10 cellular contexts compared by ENCODE assay signal in the genomic region with DNA sequence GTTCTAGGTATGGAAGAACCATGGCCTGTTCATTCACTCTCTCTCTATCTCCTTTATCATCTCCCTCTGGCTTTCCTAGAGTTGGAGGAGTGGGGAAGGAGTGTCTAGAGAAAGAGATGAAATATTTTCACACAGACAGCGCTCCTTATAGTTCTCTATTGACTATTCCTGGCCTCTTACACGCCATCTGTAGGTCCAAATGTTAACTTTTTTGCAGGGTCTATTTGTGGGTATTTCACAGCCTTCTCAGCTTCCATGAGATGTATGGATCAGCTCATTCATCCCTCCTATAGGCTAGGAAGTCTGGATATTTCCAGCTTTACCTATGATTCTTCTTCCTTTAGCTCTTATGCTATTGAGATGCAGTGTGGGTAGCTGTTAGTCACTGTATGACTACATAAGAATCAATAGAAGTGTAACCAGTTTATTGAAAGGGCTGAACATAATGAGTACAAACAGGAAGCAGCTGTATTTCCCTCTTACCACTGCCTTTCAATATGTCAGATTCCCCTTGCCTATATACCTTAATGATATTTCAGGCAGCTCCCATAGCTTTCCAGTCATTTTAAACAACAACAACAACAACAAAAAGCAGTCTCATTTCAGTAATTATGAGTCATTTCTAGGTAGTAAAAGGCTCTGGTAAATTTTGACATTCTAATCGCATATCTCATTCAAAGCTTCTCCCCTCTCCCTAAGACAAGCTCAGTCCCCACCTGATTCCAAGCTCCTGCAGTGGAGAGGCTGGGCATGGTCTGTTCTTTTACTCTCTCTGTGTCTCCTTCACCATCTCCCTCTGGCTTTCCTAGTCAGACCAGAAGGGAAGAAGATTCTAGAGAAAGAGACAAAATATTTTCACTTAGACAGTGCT.
DNase-seq lines count a peak whose midpoint lies in the region; ATAC-seq and TF ChIP-seq lines count a peak whose summit lies in the region.
"Had no signal": no experiment of that assay in that cellular context is flagged by ENCODE, and none has a peak within 500 bp of the region (broad histone marks: within the 10 kb centered on the region; RNA-seq: fewer than 3 reads in every experiment).

No MANE protein-coding gene starts in this region.

- no peaks in the 10 kb centered on the region for H4K20me1 ChIP-seq in OCI-LY7 (ENCODE audit: insufficient read depth, low read length)

- no peaks in the 10 kb centered on the region for H3K36me3 ChIP-seq in OCI-LY7 (ENCODE audit: insufficient read depth, low read length)
- H3K36me3 ChIP-seq: neural progenitor cell had no signal

- H3K9me3 Mint-ChIP-seq in stimulated activated naive CD8-positive, alpha-beta T cell treated with anti-CD3 and anti-CD28 coated beads, Interleukin-15, amount 100 ng/mL, for 72 hours = peaks cover 0 to 7% of the 10 kb centered on the region in 2 donors
- no peaks in the 10 kb centered on the region for H3K9me3 Mint-ChIP-seq in type B pancreatic cell

- H3K9me3 ChIP-seq in OCI-LY7 (ENCODE audit: low read length) = no peaks in the 10 kb centered on the region

- H3K4me3 Mint-ChIP-seq in stimulated activated naive CD8-positive, alpha-beta T cell treated with anti-CD3 and anti-CD28 coated beads, Interleukin-15, amount 100 ng/mL, for 72 hours = no peak overlapping the region
- H3K4me3 Mint-ChIP-seq in type B pancreatic cell = no peak overlapping the region
- H3K4me3 Mint-ChIP-seq: brain, neural progenitor cell had no signal

- CTCF ChIA-PET in OCI-LY7 (lab: Charles Lee; ENCODE audit: unreplicated experiment) = no interaction called here

- no peak overlapping the region for H3K27ac ChIP-seq in OCI-LY7 (ENCODE audit: low read depth, low read length, poor library complexity, severe bottlenecking)
- H3K27ac ChIP-seq: neural progenitor cell had no signal

- H2AFZ ChIP-seq in OCI-LY7 (ENCODE audit: low read length) = no peak overlapping the region
- H2AFZ ChIP-seq: neural progenitor cell had no signal

- H3K4me2 ChIP-seq in OCI-LY7 (ENCODE audit: low read length) = no peak overlapping the region
- H3K4me2 ChIP-seq: neural progenitor cell had no signal

- no peak for DNase-seq in stimulated activated naive CD8-positive, alpha-beta T cell treated with anti-CD3 and anti-CD28 coated beads, Interleukin-15, amount 100 ng/mL, for 72 hours
- DNase-seq in stimulated activated naive CD8-positive, alpha-beta T cell treated with anti-CD3 and anti-CD28 coated beads, Interleukin-15, Interleukin-2, amounts not matched to agents 100 U/mL and 50 U/mL, for 24 hours = no peak
- DNase-seq in OCI-LY7 (ENCODE audit: low spot score) = no peak
- no peak for DNase-seq in type B pancreatic cell (ENCODE audit: extremely low spot score, unreplicated experiment)
- no peak for DNase-seq in GM19238 (ENCODE audit: insufficient read length, low spot score)

- H3K4me1 Mint-ChIP-seq in stimulated activated naive CD8-positive, alpha-beta T cell treated with anti-CD3 and anti-CD28 coated beads, Interleukin-15, amount 100 ng/mL, for 72 hours = peaks cover 17% of the 10 kb centered on the region
- H3K4me1 Mint-ChIP-seq in type B pancreatic cell (ENCODE audit: unreplicated experiment) = no peaks in the 10 kb centered on the region

- no peak overlapping the region for H3K4me3 ChIP-seq in OCI-LY7 (ENCODE audit: low read depth, low read length, poor library complexity, severe bottlenecking)
- H3K4me3 ChIP-seq: neural progenitor cell had no signal

- no peaks in the 10 kb centered on the region for H3K4me1 ChIP-seq in OCI-LY7 (ENCODE audit: insufficient read depth, low read length, poor library complexity, severe bottlenecking)

- TF ChIP-seq CTCF in OCI-LY7 (conservative IDR thresholded peaks at IDR 0.05; ENCODE audit: low read length) (peak; percentile 35; the same call in 1 of the 2 replicates), type B pancreatic cell (conservative IDR thresholded peaks at IDR 0.05) (peak; percentile 28)

- H3K9me2 ChIP-seq in OCI-LY7 (ENCODE audit: insufficient read depth, low read length) = no peaks in the 10 kb centered on the region

- POLR2A ChIA-PET in OCI-LY7 (lab: Charles Lee) = interaction anchor here (0.5 kb wide), 1 partner anchor 10 kb away, joined by 3 read pairs; no protein-coding TSS in a partner anchor

- H3K79me2 ChIP-seq in OCI-LY7 (ENCODE audit: insufficient read depth, low read depth, low read length) = no peaks in the 10 kb centered on the region

- peaks cover 3% of the 10 kb centered on the region for H3K36me3 Mint-ChIP-seq in type B pancreatic cell
- H3K36me3 Mint-ChIP-seq: brain, neural progenitor cell had no signal

- H3K27me3 Mint-ChIP-seq in stimulated activated naive CD8-positive, alpha-beta T cell treated with anti-CD3 and anti-CD28 coated beads, Interleukin-15, amount 100 ng/mL, for 72 hours = no peaks in the 10 kb centered on the region
- H3K27me3 Mint-ChIP-seq in type B pancreatic cell = no peaks in the 10 kb centered on the region
- H3K27me3 Mint-ChIP-seq: brain had no signal

- H3K27ac Mint-ChIP-seq in stimulated activated naive CD8-positive, alpha-beta T cell treated with anti-CD3 and anti-CD28 coated beads, Interleukin-15, amount 100 ng/mL, for 72 hours = peak overlapping the region in 1 of 2 donors; percentile 16
- no peak overlapping the region for H3K27ac Mint-ChIP-seq in type B pancreatic cell
- H3K27ac Mint-ChIP-seq: neural progenitor cell had no signal

- BruUV-seq in OCI-LY7 (replicated peaks; lab: Mats Ljungman, UMichigan) = no TSS peak

- peak; percentile 90 for ATAC-seq in stimulated activated naive CD8-positive, alpha-beta T cell treated with anti-CD3 and anti-CD28 coated beads, Interleukin-15, amount 100 ng/mL, for 72 hours
- ATAC-seq in stimulated activated naive CD8-positive, alpha-beta T cell treated with anti-CD3 and anti-CD28 coated beads, Interleukin-15, Interleukin-2, amounts not matched to agents 100 U/mL and 50 U/mL, for 24 hours = no peak
- ATAC-seq in HG02885 (IDR thresholded peaks at IDR 0.05; ENCODE audit: poor library complexity, unreplicated experiment) (peak; percentile 87), HG02970 (IDR thresholded peaks at IDR 0.05; ENCODE audit: low FRiP score, unreplicated experiment) (no peak), GM19463 (IDR thresholded peaks at IDR 0.05; ENCODE audit: unreplicated experiment) (no peak)

- intact Hi-C loops in OCI-LY7 (cut with micrococcal nuclease; ENCODE audit: unreplicated experiment) = no loop called here

Comparison
In these comparisons a context has a peak if more than half of its experiments do, and no peak if none do; other contexts are left out.
1. ATAC-seq: peak in stimulated activated naive CD8-positive, alpha-beta T cell treated with anti-CD3 and anti-CD28 coated beads, Interleukin-15, amount 100 ng/mL, for 72 hours (single experiment) and HG02885 (single experiment); none in stimulated activated naive CD8-positive, alpha-beta T cell treated with anti-CD3 and anti-CD28 coated beads, Interleukin-15, Interleukin-2, amounts not matched to agents 100 U/mL and 50 U/mL, for 24 hours (single experiment), HG02970 (single experiment) and GM19463 (single experiment).